Comparison of ENCODE assay signal across 10 cellular contexts in the genomic region with DNA sequence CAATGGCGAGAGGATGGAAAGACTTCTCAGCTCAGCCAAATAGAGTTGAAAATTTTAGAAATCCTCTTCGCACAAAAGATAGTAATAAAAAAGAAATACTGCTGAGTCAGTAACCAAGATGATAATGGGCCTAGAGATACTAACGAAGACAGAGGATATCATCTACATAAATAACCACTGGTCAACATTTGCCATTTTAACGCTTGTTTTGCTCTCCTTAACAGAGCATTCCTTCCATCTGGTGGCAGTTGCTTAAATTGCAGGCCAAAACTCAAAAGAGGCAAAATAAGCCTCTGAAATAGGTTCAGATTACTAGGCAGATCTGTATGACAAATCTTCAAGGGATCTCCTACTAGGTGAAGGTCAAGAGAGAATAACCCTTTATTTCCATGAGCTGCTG. TPM values are rescaled to one million over a fixed set of nuclear protein-coding genes. Genes with fewer than 3 reads are reported as not detected.
DNase-seq lines count a peak whose midpoint lies in the region; ATAC-seq and TF ChIP-seq lines count a peak whose summit lies in the region.
"Had no signal": no experiment of that assay in that cellular context is flagged by ENCODE, and none has a peak within 500 bp of the region (broad histone marks: within the 10 kb centered on the region; RNA-seq: fewer than 3 reads in every experiment).

No MANE protein-coding gene starts in this region.

- TF ChIP-seq CTCF in Caco-2 (IDR thresholded peaks at IDR 0.05; ENCODE audit: insufficient read depth in 1 of 2, low read depth in 1 of 2, low read length in 1 of 2, severe bottlenecking in 1 of 2, unreplicated experiment in 1 of 2) = peak; percentile 32 to 36
- TF ChIP-seq CTCF in HCT116 (IDR thresholded peaks at IDR 0.05 in 2 of 3, conservative IDR thresholded peaks at IDR 0.05 in 1 of 3; ENCODE audit: borderline replicate concordance in 1 of 3, insufficient read depth in 1 of 3, low read depth in 2 of 3, low read length in 2 of 3) = peak in 2 of 3 experiments; percentile 37 to 49; a peak in 4 of 6 replicates
- no peak for TF ChIP-seq CTCF in activated CD8-positive, alpha-beta T cell treated with anti-CD3 and anti-CD28 coated beads for 36 hours (IDR thresholded peaks at IDR 0.05)
- peak in 1 of 6 experiments; percentile 29 for TF ChIP-seq CTCF in upper lobe of left lung (IDR thresholded peaks at IDR 0.05)

- TF ChIP-seq RAD21 in HCT116 (IDR thresholded peaks at IDR 0.05; ENCODE audit: low read depth) = peak; percentile 30; the same call in 1 of the 2 replicates

- H3K4me3 Mint-ChIP-seq in Caco-2 (ENCODE audit: unreplicated experiment) = no peak overlapping the region
- H3K4me3 Mint-ChIP-seq in activated CD8-positive, alpha-beta T cell treated with anti-CD3 and anti-CD28 coated beads for 36 hours = no peak overlapping the region

- H3K4me3 ChIP-seq in Caco-2 (ENCODE audit: low read depth, low read length) = no peak overlapping the region
- no peak overlapping the region for H3K4me3 ChIP-seq in HCT116 (replicated peaks in 1 of 2; ENCODE audit: low read depth in 1 of 2, low read length in 2 of 2)
- H3K4me3 ChIP-seq in upper lobe of left lung = no peak overlapping the region
- H3K4me3 ChIP-seq: Peyer's patch, skin epidermis had no signal

- RAD21 ChIA-PET in HCT116 (lab: Charles Lee; ENCODE audit: low non-redundant PET in 1 of 2, low total read pairs in 2 of 2, uncharacterized antibody in 2 of 2, unreplicated experiment in 2 of 2) = no interaction called here

- DNase-seq in Caco-2 (peak in 1 of 2 experiments; percentile 10), HCT116 (ENCODE audit: low read depth, low spot score) (no peak), left lobe of liver (ENCODE audit: low spot score) (no peak), SIG-M5 (lab: John Stamatoyannopoulos, UW) (no peak), upper lobe of left lung (no peak), NCI-H128 (lab: John Stamatoyannopoulos, UW; ENCODE audit: unreplicated experiment) (no peak)
- DNase-seq in activated CD8-positive, alpha-beta T cell treated with anti-CD3 and anti-CD28 coated beads for 36 hours = peak; percentile 3
- no peak for DNase-seq in activated CD4-positive, alpha-beta T cell treated with anti-CD3 and anti-CD28 coated beads, Interleukin-2, amount 50 U/mL, for 4 hours
- DNase-seq: Peyer's patch had no signal

- H3K79me2 ChIP-seq in HCT116 (ENCODE audit: insufficient read depth, low read length) = no peaks in the 10 kb centered on the region

- no peak overlapping the region for H2AFZ ChIP-seq in HCT116 (ENCODE audit: low read depth, low read length, poor library complexity, severe bottlenecking)

- H3K27me3 ChIP-seq in Caco-2 (replicated peaks; ENCODE audit: control insufficient read depth, insufficient read depth, low read length) = no peaks in the 10 kb centered on the region
- no peaks in the 10 kb centered on the region for H3K27me3 ChIP-seq in HCT116 (ENCODE audit: insufficient read depth, low read length)
- H3K27me3 ChIP-seq in upper lobe of left lung = no peaks in the 10 kb centered on the region
- H3K27me3 ChIP-seq: Peyer's patch had no signal

- no peak for TF ChIP-seq POLR2A in HCT116 (IDR thresholded peaks at IDR 0.05; ENCODE audit: borderline replicate concordance, extremely low read depth, insufficient read depth, insufficient read length)
- TF ChIP-seq POLR2A in upper lobe of left lung (IDR thresholded peaks at IDR 0.05) = no peak

- 68 to 83% methylated on average over 4 of the region's 4 CpGs for WGBS in upper lobe of left lung, 2 donors

- H3K9me2 ChIP-seq in HCT116 (ENCODE audit: insufficient read depth) = no peaks in the 10 kb centered on the region

- no peaks in the 10 kb centered on the region for H3K9me3 Mint-ChIP-seq in Caco-2 (ENCODE audit: unreplicated experiment)
- peaks cover 5% of the 10 kb centered on the region for H3K9me3 Mint-ChIP-seq in activated CD8-positive, alpha-beta T cell treated with anti-CD3 and anti-CD28 coated beads for 36 hours

- BruUV-seq in Caco-2 (replicated peaks; lab: Mats Ljungman, UMichigan) (no TSS peak), HCT116 (replicated peaks; lab: Mats Ljungman, UMichigan) (no TSS peak)

- POLR2A ChIA-PET in Caco-2 (lab: Charles Lee) = no interaction called here
- POLR2A ChIA-PET in HCT116 (lab: Charles Lee) = no interaction called here
- POLR2A ChIA-PET in activated CD8-positive, alpha-beta T cell treated with anti-CD3 and anti-CD28 coated beads for 36 hours (lab: Charles Lee) = no interaction called here

- no peak overlapping the region for H3K27ac Mint-ChIP-seq in Caco-2 (ENCODE audit: unreplicated experiment)
- H3K27ac Mint-ChIP-seq in activated CD8-positive, alpha-beta T cell treated with anti-CD3 and anti-CD28 coated beads for 36 hours = no peak overlapping the region

- H3K9me3 ChIP-seq in Caco-2 (no peaks in the 10 kb centered on the region), HCT116 (ENCODE audit: control insufficient read depth in 1 of 2, insufficient read depth in 1 of 2, low read depth in 1 of 2, low read length in 2 of 2) (no peaks in the 10 kb centered on the region), upper lobe of left lung (peaks cover 0 to 7% (median 0%) of the 10 kb centered on the region in 4 donors)

- H3K4me1 ChIP-seq in Caco-2 (no peaks in the 10 kb centered on the region), HCT116 (ENCODE audit: control insufficient read depth in 1 of 2, insufficient read depth in 2 of 2, low read length in 2 of 2) (no peaks in the 10 kb centered on the region), upper lobe of left lung (no peaks in the 10 kb centered on the region)
- H3K4me1 ChIP-seq: Peyer's patch had no signal

- no peak overlapping the region for H3K9ac ChIP-seq in HCT116 (ENCODE audit: low read length)

- no peak overlapping the region for H3K27ac ChIP-seq in HCT116 (ENCODE audit: low read depth, low read length)
- no peak overlapping the region for H3K27ac ChIP-seq in upper lobe of left lung
- H3K27ac ChIP-seq: Peyer's patch, skin epidermis had no signal

- ATAC-seq in HCT116 = no peak
- no peak for ATAC-seq in activated CD8-positive, alpha-beta T cell treated with anti-CD3 and anti-CD28 coated beads for 36 hours
- peak; percentile 39 for ATAC-seq in left lobe of liver
- no peak for ATAC-seq in upper lobe of left lung (ENCODE audit: low FRiP score in 2 of 2)

- intact Hi-C loops in Caco-2 (cut with micrococcal nuclease; ENCODE audit: unreplicated experiment) = no loop called here
- intact Hi-C loops in HCT116 (cut with micrococcal nuclease) = no loop called here
- intact Hi-C loops in activated CD8-positive, alpha-beta T cell treated with anti-CD3 and anti-CD28 coated beads for 36 hours (cut with micrococcal nuclease) = no loop called here

- no peaks in the 10 kb centered on the region for H3K36me3 ChIP-seq in Caco-2 (ENCODE audit: control insufficient read depth, insufficient read depth, low read length)
- no peaks in the 10 kb centered on the region for H3K36me3 ChIP-seq in HCT116 (ENCODE audit: control insufficient read depth in 1 of 2, insufficient read depth in 2 of 2, low read length in 2 of 2)
- no peaks in the 10 kb centered on the region for H3K36me3 ChIP-seq in upper lobe of left lung
- H3K36me3 ChIP-seq: Peyer's patch had no signal

- no peaks in the 10 kb centered on the region for H4K20me1 ChIP-seq in HCT116 (ENCODE audit: insufficient read depth)

- CTCF ChIA-PET in Caco-2 (lab: Charles Lee) (no interaction called here), HCT116 (lab: Charles Lee) (no interaction called here)
- CTCF ChIA-PET in activated CD8-positive, alpha-beta T cell treated with anti-CD3 and anti-CD28 coated beads for 36 hours (lab: Charles Lee) = interaction anchor here (1.0 kb wide), 1 partner anchor 15 kb away, joined by 3 read pairs; no protein-coding TSS in a partner anchor

- H3K4me1 Mint-ChIP-seq in Caco-2 (ENCODE audit: low read depth, unreplicated experiment) = no peaks in the 10 kb centered on the region
- peaks cover 3% of the 10 kb centered on the region for H3K4me1 Mint-ChIP-seq in activated CD8-positive, alpha-beta T cell treated with anti-CD3 and anti-CD28 coated beads for 36 hours (ENCODE audit: low read depth)

- H3K36me3 Mint-ChIP-seq in Caco-2 (ENCODE audit: insufficient read depth, unreplicated experiment) = no peaks in the 10 kb centered on the region
- H3K36me3 Mint-ChIP-seq in activated CD8-positive, alpha-beta T cell treated with anti-CD3 and anti-CD28 coated beads for 36 hours (ENCODE audit: low read depth) = peaks cover 29% of the 10 kb centered on the region

- no peak for TF ChIP-seq EP300 in upper lobe of left lung (IDR thresholded peaks at IDR 0.05)

- H3K4me2 ChIP-seq in HCT116 (ENCODE audit: low read length) = no peak overlapping the region

- no peaks in the 10 kb centered on the region for H3K27me3 Mint-ChIP-seq in Caco-2 (ENCODE audit: insufficient read depth, unreplicated experiment)
- no peaks in the 10 kb centered on the region for H3K27me3 Mint-ChIP-seq in activated CD8-positive, alpha-beta T cell treated with anti-CD3 and anti-CD28 coated beads for 36 hours

TF ChIP-seq in HCT116, 20 proteins besides CTCF, POLR2A, EP300 and RAD21 (continues in another document):
- TF ChIP-seq TCF7L2 (IDR thresholded peaks at IDR 0.05; ENCODE audit: borderline replicate concordance, extremely low read depth, insufficient read depth, insufficient read length) (no peak), SRF (IDR thresholded peaks at IDR 0.05; ENCODE audit: low read depth) (no peak), MAX (IDR thresholded peaks at IDR 0.05) (no peak), SIN3A (IDR thresholded peaks at IDR 0.05; ENCODE audit: low read depth) (no peak), EGR1 (IDR thresholded peaks at IDR 0.05; ENCODE audit: low read depth) (no peak), ZFX (IDR thresholded peaks at IDR 0.05) (no peak), ATF3 (IDR thresholded peaks at IDR 0.05) (no peak), JUND (IDR thresholded peaks at IDR 0.05) (no peak)

RNA-seq across cellular contexts. Expression of gene MCF2, which starts 51.7 kb away (rescaled TPM):
- not detected in 2 replicates for total RNA-seq in Caco-2 (2022)
- total RNA-seq in HCT116 (2021; ENCODE audit: unreplicated experiment) = 0.15 TPM
- polyA plus RNA-seq in HCT116 (2012) = 0.02 and 0.04 TPM in 2 replicates
- under 1 TPM; 0.56 to 0.59 TPM for total RNA-seq in activated CD8-positive, alpha-beta T cell treated with anti-CD3 and anti-CD28 coated beads for 36 hours
- 0.20 TPM for total RNA-seq in left lobe of liver
- total RNA-seq in upper lobe of left lung = under 1 TPM in 3 of 6 donors, not detected in 3; 0.11 to 0.49 (median 0.20) TPM
